In genomic region chr13:32951580-32951979, GRCh38 we compare ENCODE assay signal across 20 cellular contexts.
"Had no signal": no experiment of that assay in that cellular context is flagged by ENCODE, and none has a peak within 500 bp of the region (broad histone marks: within the 10 kb centered on the region; RNA-seq: fewer than 3 reads in every experiment).

No MANE protein-coding gene starts in this region.

- DNase-seq: activated CD4-positive, alpha-beta T cell treated with anti-CD3 and anti-CD28 coated beads, Interleukin-2, amount 50 U/mL, for 1 hour; activated CD8-positive, alpha-beta memory T cell treated with anti-CD3 and anti-CD28 coated beads for 24 hours; activated naive CD8-positive, alpha-beta T cell treated with anti-CD3 and anti-CD28 coated beads for 36 hours; amygdala; body of pancreas; central memory CD4-positive, alpha-beta T cell; effector CD4-positive, alpha-beta T cell; left ventricle myocardium superior; mesenchymal stem cell; natural killer cell; posterior cingulate gyrus; retina; stimulated activated CD4-positive, alpha-beta T cell treated with anti-CD3 and anti-CD28 coated beads, Interleukin-2, amount 100 ng/mL, for 48 hours; stimulated activated naive CD4-positive, alpha-beta T cell; tibial artery had no signal

- H3K4me1 Mint-ChIP-seq: activated naive CD8-positive, alpha-beta T cell treated with anti-CD3 and anti-CD28 coated beads for 36 hours; natural killer cell had no signal

- H3K9me3 ChIP-seq: body of pancreas, esophagus muscularis mucosa, tibial artery had no signal

- H3K27me3 ChIP-seq: body of pancreas, esophagus muscularis mucosa, hepatocyte, tibial artery had no signal

- H3K9me3 Mint-ChIP-seq: activated naive CD8-positive, alpha-beta T cell treated with anti-CD3 and anti-CD28 coated beads for 36 hours; activated T-helper 1 cell treated with anti-CD3 and anti-CD28 coated beads, Interleukin-12 subunit alpha, Interleukin-12 subunit beta, Interleukin-2, Interleukin-4 antibody, amounts not matched to agents 30 ng/mL and 10 ng/mL and 1 ng/mL, durations not matched to agents 14 hours and 24 hours and 36 hours; natural killer cell had no signal

- H3K27me3 Mint-ChIP-seq: activated naive CD8-positive, alpha-beta T cell treated with anti-CD3 and anti-CD28 coated beads for 36 hours had no signal

- H3K36me3 Mint-ChIP-seq: activated naive CD8-positive, alpha-beta T cell treated with anti-CD3 and anti-CD28 coated beads for 36 hours; natural killer cell had no signal

- ATAC-seq: activated CD4-positive, CD25-positive, alpha-beta regulatory T cell treated with anti-CD3 and anti-CD28 coated beads, Interleukin-2, amount 50 U/mL, for 24 hours; body of pancreas; left ventricle myocardium superior; natural killer cell had no signal

- H3K4me3 ChIP-seq: body of pancreas, coronary artery, esophagus muscularis mucosa, hepatocyte, tibial artery had no signal

- H3K36me3 ChIP-seq: esophagus muscularis mucosa, tibial artery had no signal

- H3K4me3 Mint-ChIP-seq: activated naive CD8-positive, alpha-beta T cell treated with anti-CD3 and anti-CD28 coated beads for 36 hours; activated T-helper 1 cell treated with anti-CD3 and anti-CD28 coated beads, Interleukin-12 subunit alpha, Interleukin-12 subunit beta, Interleukin-2, Interleukin-4 antibody, amounts not matched to agents 30 ng/mL and 10 ng/mL and 1 ng/mL, durations not matched to agents 14 hours and 24 hours and 36 hours; natural killer cell had no signal

- H3K27ac Mint-ChIP-seq: activated naive CD8-positive, alpha-beta T cell treated with anti-CD3 and anti-CD28 coated beads for 36 hours; activated T-helper 1 cell treated with anti-CD3 and anti-CD28 coated beads, Interleukin-12 subunit alpha, Interleukin-12 subunit beta, Interleukin-2, Interleukin-4 antibody, amounts not matched to agents 30 ng/mL and 10 ng/mL and 1 ng/mL, durations not matched to agents 14 hours and 24 hours and 36 hours; natural killer cell had no signal
